In genomic region chr2:170817999-170818293, GRCh38 we compare ENCODE assay signal across 9 cellular contexts. TPM values are rescaled to one million over a fixed set of nuclear protein-coding genes. Genes with fewer than 3 reads are reported as not detected.
DNase-seq lines count a peak whose midpoint lies in the region; ATAC-seq and TF ChIP-seq lines count a peak whose summit lies in the region.
"Had no signal": no experiment of that assay in that cellular context is flagged by ENCODE, and none has a peak within 500 bp of the region (broad histone marks: within the 10 kb centered on the region; RNA-seq: fewer than 3 reads in every experiment).

No MANE protein-coding gene starts in this region.

- 1% methylated on average over 14 to 23 of the region's 23 CpGs for WGBS in psoas muscle, 3 donors

- H3K9me3 ChIP-seq in ES-I3 (ENCODE audit: control insufficient read depth, insufficient read depth, low read length) (no peaks in the 10 kb centered on the region), psoas muscle (no peaks in the 10 kb centered on the region)
- H3K9me3 ChIP-seq: pancreas had no signal

- H3K4me3 ChIP-seq in psoas muscle: peak overlapping the region; percentile 66

- H3K27me3 ChIP-seq in psoas muscle (ENCODE audit: insufficient read depth in 3 of 3, low read length in 2 of 3): peaks cover 3 to 100% (median 58%) of the 10 kb centered on the region in 3 donors

- peak overlapping the region; percentile 76 to 80 for H3K4me3 Mint-ChIP-seq in effector memory CD8-positive, alpha-beta T cell

- no peaks in the 10 kb centered on the region for H3K9me3 Mint-ChIP-seq in effector memory CD8-positive, alpha-beta T cell

- 0 out of 2 replicates have a peak, but pooled peaks cover 6% of the 10 kb centered on the region for H3K4me1 ChIP-seq in ES-I3 (ENCODE audit: insufficient read depth, low read length)
- H3K4me1 ChIP-seq in psoas muscle: peaks cover 62% of the 10 kb centered on the region

- H3K27ac ChIP-seq in psoas muscle: no peak overlapping the region
- H3K27ac ChIP-seq: pancreas had no signal

- peak overlapping the region; percentile 83 for H3K9ac ChIP-seq in ES-I3 (ENCODE audit: low read depth, low read length)

- H3K36me3 ChIP-seq in ES-I3 (ENCODE audit: insufficient read depth, low read length): no peaks in the 10 kb centered on the region
- no peaks in the 10 kb centered on the region for H3K36me3 ChIP-seq in psoas muscle (ENCODE audit: insufficient read depth in 1 of 2, low read depth in 1 of 2)
- H3K36me3 ChIP-seq: pancreas had no signal

- peaks cover 17% of the 10 kb centered on the region for H3K36me3 Mint-ChIP-seq in effector memory CD8-positive, alpha-beta T cell (ENCODE audit: insufficient read depth)

- no peak for ATAC-seq in effector memory CD8-positive, alpha-beta T cell (replicated peaks)
- ATAC-seq in psoas muscle: peak in 1 of 4 donors; percentile 1
- no peak for ATAC-seq in GM21447 (IDR thresholded peaks at IDR 0.05; ENCODE audit: unreplicated experiment)

- H3K4me1 Mint-ChIP-seq in effector memory CD8-positive, alpha-beta T cell (ENCODE audit: low read depth in 2 of 2): peaks cover 46 to 51% of the 10 kb centered on the region in 2 donors

- DNase-seq in NCI-H1105 treated with DMSO at 0.1 percent for 48 hours (lab: John Stamatoyannopoulos, UW) (peak; percentile 19), psoas muscle (no peak), NCI-H510A treated with DMSO at 0.1 percent for 48 hours (lab: John Stamatoyannopoulos, UW) (no peak), OCI-M1 (lab: John Stamatoyannopoulos, UW) (no peak)
- no peak for DNase-seq in effector memory CD8-positive, alpha-beta T cell
- DNase-seq: NCI-H187 treated with DMSO at 0.1 percent for 48 hours had no signal

- H3K27ac Mint-ChIP-seq in effector memory CD8-positive, alpha-beta T cell: no peak overlapping the region

- TF ChIP-seq CTCF in psoas muscle (IDR thresholded peaks at IDR 0.05): no peak

- intact Hi-C loops in psoas muscle (cut with DNase I): loop anchor here (10.0 kb wide), 3 partner anchors 113 to 493 kb away; no protein-coding TSS in a partner anchor

- peaks cover 86 to 100% of the 10 kb centered on the region in 2 donors for H3K27me3 Mint-ChIP-seq in effector memory CD8-positive, alpha-beta T cell

RNA-seq across cellular contexts. Expression of gene GAD1, which starts 1.3 kb away (rescaled TPM):
- not detected for total RNA-seq in psoas muscle
- under 1 TPM in 1 of 3 donors, not detected in 2; 0.06 TPM for polyA plus RNA-seq in psoas muscle

RNA-seq across cellular contexts. Expression of gene ERICH2, which starts 47.8 kb away (rescaled TPM):
- under 1 TPM in 2 of 4 donors, not detected in 2; 0.54 to 0.64 TPM for total RNA-seq in psoas muscle
- polyA plus RNA-seq in psoas muscle: under 1 TPM; 0.17 to 0.40 (median 0.24) TPM
